8 cellular contexts compared by ENCODE assay signal in genomic region chr14:77027538-77028383, GRCh38. TPM values are rescaled to one million over a fixed set of nuclear protein-coding genes. Genes with fewer than 3 reads are reported as not detected.
DNase-seq lines count a peak whose midpoint lies in the region; ATAC-seq and TF ChIP-seq lines count a peak whose summit lies in the region.

No MANE protein-coding gene starts in this region.

- H3K4me1 ChIP-seq in BE2C (peaks cover 18% of the 10 kb centered on the region), OCI-LY7 (ENCODE audit: insufficient read depth, low read length, poor library complexity, severe bottlenecking) (peaks cover 62% of the 10 kb centered on the region), neuron (ENCODE audit: insufficient read depth, low read length) (peaks cover 59% of the 10 kb centered on the region)

- H3K79me2 ChIP-seq in OCI-LY7 (ENCODE audit: insufficient read depth, low read depth, low read length): peaks cover 6% of the 10 kb centered on the region; the same call in 1 of the 2 replicates

- H3K27me3 ChIP-seq in BE2C: no peaks in the 10 kb centered on the region
- no peaks in the 10 kb centered on the region for H3K27me3 ChIP-seq in neuron (ENCODE audit: insufficient read depth, low read length)

- POLR2A ChIA-PET in OCI-LY7 (lab: Charles Lee): interaction anchor here (0.6 to 5.9 kb wide), 6 partner anchors 10 to 154 kb away, joined by 3 to 56 read pairs (median 4); partner anchors contain the start of gene TMEM63C

- peak overlapping the region; percentile 93 for H3K4me3 ChIP-seq in BE2C (ENCODE audit: low read depth, low read length)
- H3K4me3 ChIP-seq in OCI-LY7 (ENCODE audit: low read depth, low read length, poor library complexity, severe bottlenecking): peak overlapping the region; percentile 82
- peak overlapping the region; percentile 70 to 95 for H3K4me3 ChIP-seq in foreskin fibroblast (ENCODE audit: low read depth in 1 of 2, low read length in 2 of 2)
- H3K4me3 ChIP-seq in neuron (ENCODE audit: low read length): peak overlapping the region; percentile 78

- TF ChIP-seq CTCF in BE2C (IDR thresholded peaks at IDR 0.05; ENCODE audit: low read depth, low read length) (peak; percentile 18; the same call in 1 of the 2 replicates), OCI-LY7 (conservative IDR thresholded peaks at IDR 0.05; ENCODE audit: low read length) (peak; percentile 47), foreskin fibroblast (IDR thresholded peaks at IDR 0.05; ENCODE audit: low read depth, low read length) (peak; percentile 12)

- H2AFZ ChIP-seq in OCI-LY7 (ENCODE audit: low read length): no peak overlapping the region; the same call in 1 of the 2 replicates
- H2AFZ ChIP-seq in neuron (ENCODE audit: low read depth, low read length): no peak overlapping the region

- peaks cover 10% of the 10 kb centered on the region; the same call in 1 of the 2 replicates for H4K20me1 ChIP-seq in OCI-LY7 (ENCODE audit: insufficient read depth, low read length)

- DNase-seq in BE2C: peak; percentile 79
- DNase-seq in OCI-LY7 (ENCODE audit: low spot score): peak; percentile 71
- peak; percentile 62 for DNase-seq in activated effector memory CD4-positive, alpha-beta T cell treated with Interleukin-2 at 50 U/mL for 16 hours
- DNase-seq in foreskin fibroblast: peak; percentile 79 to 93
- DNase-seq in ureter (ENCODE audit: low spot score): peak; percentile 88

- H3K4me2 ChIP-seq in OCI-LY7 (ENCODE audit: low read length): peak overlapping the region; percentile 95

- ATAC-seq in GM18873 (IDR thresholded peaks at IDR 0.05; ENCODE audit: low FRiP score, unreplicated experiment) (peak; percentile 36), HG03097 (IDR thresholded peaks at IDR 0.05; ENCODE audit: low FRiP score, unreplicated experiment) (peak; percentile 14)

- H3K27ac ChIP-seq in OCI-LY7 (ENCODE audit: low read depth, low read length, poor library complexity, severe bottlenecking): peak overlapping the region; percentile 93

- no TSS peak for BruUV-seq in OCI-LY7 (replicated peaks; lab: Mats Ljungman, UMichigan)

- no peaks in the 10 kb centered on the region for H3K9me2 ChIP-seq in OCI-LY7 (ENCODE audit: insufficient read depth, low read length)

- intact Hi-C loops in OCI-LY7 (cut with micrococcal nuclease; ENCODE audit: unreplicated experiment): loop anchor here (1.0 kb wide), 3 partner anchors 13 to 66 kb away; no protein-coding TSS in a partner anchor

- H3K36me3 ChIP-seq in BE2C: peaks cover 33% of the 10 kb centered on the region
- H3K36me3 ChIP-seq in OCI-LY7 (ENCODE audit: insufficient read depth, low read length): peaks cover 26% of the 10 kb centered on the region
- H3K36me3 ChIP-seq in neuron (ENCODE audit: insufficient read depth, low read length): peaks cover 6% of the 10 kb centered on the region

- CTCF ChIA-PET in OCI-LY7 (lab: Charles Lee; ENCODE audit: unreplicated experiment): interaction anchor here (0.7 kb wide), 1 partner anchor 23 kb away, joined by 3 read pairs; no protein-coding TSS in a partner anchor

- H3K9me3 ChIP-seq in BE2C (no peaks in the 10 kb centered on the region), OCI-LY7 (ENCODE audit: low read length) (no peaks in the 10 kb centered on the region), neuron (ENCODE audit: low read length) (no peaks in the 10 kb centered on the region)

RNA-seq across cellular contexts. Expression of gene IRF2BPL, which starts 0.7 kb away (rescaled TPM):
- polyA plus RNA-seq in BE2C (2012; ENCODE audit: insufficient read depth, insufficient read length, low read depth): 148 TPM
- total RNA-seq in OCI-LY7 (2014; rRNA removed; shearing (Covaris generic)): 18.8 and 25.8 TPM in 2 replicates
- 23.7 and 23.8 TPM in 2 replicates for total RNA-seq in OCI-LY7 (2022)
- 77.2 TPM for total RNA-seq in ureter

Comparison
In these comparisons a context has a peak if more than half of its experiments do, and no peak if none do; other contexts are left out.
1. Peak in every context shown above with its lines: DNase-seq, ATAC-seq, H3K4me3 ChIP-seq and H3K27ac ChIP-seq.